In the genomic region with DNA sequence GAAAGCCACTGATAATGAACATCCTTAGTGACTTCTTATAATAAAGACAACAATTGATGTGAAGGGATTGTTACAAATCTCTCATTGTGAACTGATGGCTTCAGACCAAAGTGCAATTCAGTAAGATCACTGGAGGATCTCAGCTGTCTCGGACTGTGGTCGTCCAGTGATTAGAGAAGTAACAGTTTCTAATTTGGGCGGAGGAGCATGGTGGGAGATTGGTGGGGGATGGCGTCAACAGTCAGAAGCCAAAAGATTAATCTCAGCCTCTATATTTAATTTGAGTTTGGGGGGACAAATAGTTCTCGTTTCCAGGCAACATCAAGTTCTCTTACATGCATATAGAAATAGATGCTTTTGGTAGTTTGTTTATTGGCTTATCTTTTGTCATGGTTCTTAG, we compare ENCODE assay signal across 24 cellular contexts. TPM values are rescaled to one million over a fixed set of nuclear protein-coding genes. Genes with fewer than 3 reads are reported as not detected.
"Had no signal": no experiment of that assay in that cellular context is flagged by ENCODE, and none has a peak within 500 bp of the region (broad histone marks: within the 10 kb centered on the region; RNA-seq: fewer than 3 reads in every experiment).

No MANE protein-coding gene starts in this region.

- H3K4me3 Mint-ChIP-seq: activated naive CD4-positive, alpha-beta T cell treated with anti-CD3 and anti-CD28 coated beads, Interleukin-2, amount 10 ng/mL, durations not matched to agents 7 days and 5 days; nephron had no signal

- H3K4me3 ChIP-seq: cardiac muscle cell, mucosa of descending colon, thyroid gland had no signal

- H3K9me3 Mint-ChIP-seq: nephron had no signal

- H3K36me3 ChIP-seq: cardiac muscle cell, thyroid gland had no signal

- H3K27me3 ChIP-seq: cardiac muscle cell, thyroid gland had no signal

- DNase-seq: activated effector memory CD4-positive, alpha-beta T cell treated with Interleukin-2 at 50 U/mL for 16 hours; activated naive CD4-positive, alpha-beta T cell treated with anti-CD3 and anti-CD28 coated beads, Interleukin-2, amount 10 ng/mL, durations not matched to agents 7 days and 5 days; activated T-cell treated with anti-CD3 and anti-CD28 coated beads, Interleukin-2, amount 50 U/mL, for 1 hour; dermis blood vessel endothelial cell; foreskin fibroblast; mesenchymal stem cell; mucosa of descending colon; nucleus accumbens; posterior cingulate gyrus; retina; stimulated activated CD4-positive, alpha-beta T cell treated with anti-CD3 and anti-CD28 coated beads, Interleukin-12 subunit alpha, Interleukin-12 subunit beta, amount 100 ng/mL, for 4 hours; stimulated activated CD4-positive, alpha-beta T cell treated with anti-CD3 and anti-CD28 coated beads, Interleukin-1b, Interleukin-23, amount 100 ng/mL, for 48 hours; stimulated activated CD8-positive, alpha-beta memory T cell treated with anti-CD3 and anti-CD28 coated beads, Interleukin-4, amount 100 ng/mL, for 48 hours; stimulated activated naive CD4-positive, alpha-beta T cell treated with Interleukin-2 at 50 U/mL for 16 hours; SW 1271; T1000; thyroid gland had no signal

- ATAC-seq: activated CD4-positive, CD25-positive, alpha-beta regulatory T cell treated with anti-CD3 and anti-CD28 coated beads, Interleukin-2, amount 50 U/mL, for 24 hours; mucosa of descending colon had no signal

- H3K27me3 Mint-ChIP-seq: activated naive CD4-positive, alpha-beta T cell treated with anti-CD3 and anti-CD28 coated beads, Interleukin-2, amount 10 ng/mL, durations not matched to agents 7 days and 5 days had no signal

RNA-seq across cellular contexts. Expression of gene GZMK, which starts 11.4 kb away (rescaled TPM):
- total RNA-seq: cardiac muscle cell, dermis blood vessel endothelial cell, glomerular endothelial cell, SK-MEL-5 had no signal
- polyA plus RNA-seq: cardiac muscle cell had no signal

RNA-seq across cellular contexts. Expression of gene ESM1, which starts 50.1 kb away (rescaled TPM):
- total RNA-seq: mucosa of descending colon, SK-MEL-5, subcutaneous adipose tissue, ureter had no signal
